In the genomic region with DNA sequence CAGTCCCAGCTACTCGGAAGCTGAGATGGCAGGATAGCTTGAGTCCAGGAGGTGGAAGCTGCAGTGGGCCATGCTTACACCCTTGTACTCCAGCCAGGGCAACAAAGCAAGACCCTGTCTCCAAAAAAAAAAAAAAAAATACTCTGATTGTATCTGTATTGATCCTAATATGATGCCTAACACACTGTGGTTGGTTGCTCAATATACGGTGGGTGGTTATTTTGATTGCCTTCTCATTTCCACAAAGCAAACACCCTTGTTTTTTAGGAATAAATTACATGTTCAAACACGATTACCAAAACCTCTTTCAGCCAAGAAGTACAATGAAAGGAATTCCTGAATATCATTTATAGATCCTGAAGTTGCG, we compare ENCODE assay signal across 10 cellular contexts. TPM values are rescaled to one million over a fixed set of nuclear protein-coding genes. Genes with fewer than 3 reads are reported as not detected.
DNase-seq lines count a peak whose midpoint lies in the region; ATAC-seq, FAIRE-seq and TF ChIP-seq lines count a peak whose summit lies in the region.
"Had no signal": no experiment of that assay in that cellular context is flagged by ENCODE, and none has a peak within 500 bp of the region (broad histone marks: within the 10 kb centered on the region; RNA-seq: fewer than 3 reads in every experiment).

No MANE protein-coding gene starts in this region.

- H3K9ac ChIP-seq in endothelial cell of umbilical vein (replicated peaks; ENCODE audit: extremely low read depth, insufficient read depth, low read length) (peak overlapping the region; percentile 72), parathyroid adenoma (no peak overlapping the region)

- ATAC-seq in GM18502 (IDR thresholded peaks at IDR 0.05; ENCODE audit: poor library complexity, unreplicated experiment) = no peak

- no peaks in the 10 kb centered on the region for H3K9me3 Mint-ChIP-seq in CD8-positive, alpha-beta memory T cell

- no TSS peak for BruUV-seq in OCI-LY7 (replicated peaks; lab: Mats Ljungman, UMichigan)
- no TSS peak for BruUV-seq in endothelial cell of umbilical vein (replicated peaks; lab: Mats Ljungman, UMichigan)

- no peak overlapping the region for H3K27ac Mint-ChIP-seq in CD8-positive, alpha-beta memory T cell

- intact Hi-C loops in OCI-LY7 (cut with micrococcal nuclease; ENCODE audit: unreplicated experiment) = no loop called here
- intact Hi-C loops in endothelial cell of umbilical vein (cut with micrococcal nuclease) = loop anchor here (1.0 kb wide), 1 partner anchor 10 kb away; no protein-coding TSS in a partner anchor

- no peak for DNase-seq in CD8-positive, alpha-beta memory T cell
- DNase-seq in OCI-LY7 (ENCODE audit: low spot score) = no peak
- DNase-seq in endothelial cell of umbilical vein (ENCODE audit: low read depth, low spot score) = no peak
- DNase-seq in activated effector memory CD4-positive, alpha-beta T cell treated with Interleukin-2 at 50 U/mL for 16 hours = no peak
- no peak for DNase-seq in NCI-H526 (lab: John Stamatoyannopoulos, UW)
- no peak for DNase-seq in NCI-H2029 treated with DMSO at 0.1 percent for 48 hours (lab: John Stamatoyannopoulos, UW)
- DNase-seq: activated CD8-positive, alpha-beta memory T cell treated with anti-CD3 and anti-CD28 coated beads, Interleukin-2, amount 50 U/mL, for 4 hours; NCI-H446 had no signal

- H3K27me3 Mint-ChIP-seq in CD8-positive, alpha-beta memory T cell = no peaks in the 10 kb centered on the region

- no peak for FAIRE-seq in endothelial cell of umbilical vein (lab: Jason Lieb, UNC)

- dilution Hi-C loops in endothelial cell of umbilical vein (cut with MboI; ENCODE audit: extremely low pct_ligation_motif_present, low sequenced_read_pairs) = no loop called here

- peaks cover 25% of the 10 kb centered on the region for H4K20me1 ChIP-seq in OCI-LY7 (ENCODE audit: insufficient read depth, low read length)
- H4K20me1 ChIP-seq in endothelial cell of umbilical vein (replicated peaks; ENCODE audit: control insufficient read depth, extremely low read depth, insufficient read depth, low read length) = peaks cover 7% of the 10 kb centered on the region

- CTCF ChIA-PET in CD8-positive, alpha-beta memory T cell (lab: Charles Lee) = no interaction called here
- CTCF ChIA-PET in OCI-LY7 (lab: Charles Lee; ENCODE audit: unreplicated experiment) (interaction anchor here (0.7 kb wide), 1 partner anchor 28 kb away, joined by 5 read pairs; no protein-coding TSS in a partner anchor), endothelial cell of umbilical vein (lab: Charles Lee) (interaction anchor here (0.9 to 3.6 kb wide), 6 partner anchors 25 to 166 kb away, joined by 3 to 39 read pairs (median 5); no protein-coding TSS in a partner anchor)

- no peaks in the 10 kb centered on the region for H3K9me2 ChIP-seq in OCI-LY7 (ENCODE audit: insufficient read depth, low read length)

- H3K79me2 ChIP-seq in OCI-LY7 (ENCODE audit: insufficient read depth, low read depth, low read length) = peaks cover 66% of the 10 kb centered on the region
- peaks cover 78% of the 10 kb centered on the region for H3K79me2 ChIP-seq in endothelial cell of umbilical vein (ENCODE audit: control insufficient read depth, insufficient read depth, low read length)
- peaks cover 30% of the 10 kb centered on the region for H3K79me2 ChIP-seq in parathyroid adenoma

- no peaks in the 10 kb centered on the region for H3K9me3 ChIP-seq in CD8-positive, alpha-beta memory T cell (ENCODE audit: low read length)
- H3K9me3 ChIP-seq in OCI-LY7 (ENCODE audit: low read length) (no peaks in the 10 kb centered on the region), endothelial cell of umbilical vein (replicated peaks; ENCODE audit: control insufficient read depth, insufficient read depth, low read length) (no peaks in the 10 kb centered on the region), parathyroid adenoma (ENCODE audit: control insufficient read depth, low read length) (no peaks in the 10 kb centered on the region)

- H3K27ac ChIP-seq in CD8-positive, alpha-beta memory T cell (ENCODE audit: low read depth, low read length) = no peak overlapping the region
- H3K27ac ChIP-seq in OCI-LY7 (ENCODE audit: low read depth, low read length, poor library complexity, severe bottlenecking) = no peak overlapping the region
- no peak overlapping the region for H3K27ac ChIP-seq in endothelial cell of umbilical vein (ENCODE audit: insufficient read depth, low read depth, low read length)
- H3K27ac ChIP-seq in parathyroid adenoma = no peak overlapping the region

- no peak for TF ChIP-seq POLR2A in endothelial cell of umbilical vein (IDR thresholded peaks at IDR 0.05; ENCODE audit: low read depth, low read length)

- H3K36me3 ChIP-seq in CD8-positive, alpha-beta memory T cell (ENCODE audit: insufficient read depth, low read length) = no peaks in the 10 kb centered on the region
- H3K36me3 ChIP-seq in OCI-LY7 (ENCODE audit: insufficient read depth, low read length) = 0 out of 2 replicates have a peak, but pooled peaks cover under 1% of the 10 kb centered on the region
- H3K36me3 ChIP-seq in endothelial cell of umbilical vein (ENCODE audit: control insufficient read depth in 2 of 2, extremely low read depth in 1 of 2, insufficient read depth in 2 of 2, low read length in 2 of 2) = no peaks in the 10 kb centered on the region
- H3K36me3 ChIP-seq in parathyroid adenoma (ENCODE audit: control insufficient read depth, insufficient read depth, low read length) = no peaks in the 10 kb centered on the region

- H2AFZ ChIP-seq in OCI-LY7 (ENCODE audit: low read length) (no peak overlapping the region), endothelial cell of umbilical vein (ENCODE audit: low read depth, low read length) (no peak overlapping the region), parathyroid adenoma (no peak overlapping the region)

- peak overlapping the region; percentile 75 to 99 (median 91) for H3K4me3 Mint-ChIP-seq in CD8-positive, alpha-beta memory T cell

- peaks cover 48% of the 10 kb centered on the region for H3K4me1 ChIP-seq in CD8-positive, alpha-beta memory T cell (ENCODE audit: insufficient read depth, low read length)
- H3K4me1 ChIP-seq in OCI-LY7 (ENCODE audit: insufficient read depth, low read length, poor library complexity, severe bottlenecking) = peaks cover 37% of the 10 kb centered on the region
- H3K4me1 ChIP-seq in endothelial cell of umbilical vein (ENCODE audit: control insufficient read depth, extremely low read depth, insufficient read depth, low read length) = peaks cover 36% of the 10 kb centered on the region
- peaks cover 8% of the 10 kb centered on the region for H3K4me1 ChIP-seq in parathyroid adenoma

- H3K4me3 ChIP-seq in CD8-positive, alpha-beta memory T cell (ENCODE audit: low read length) = peak overlapping the region; percentile 67
- H3K4me3 ChIP-seq in OCI-LY7 (ENCODE audit: low read depth, low read length, poor library complexity, severe bottlenecking) (peak overlapping the region; percentile 83), endothelial cell of umbilical vein (replicated peaks in 1 of 3; ENCODE audit: insufficient read depth in 1 of 3, low read depth in 1 of 3, low read length in 3 of 3) (peak overlapping the region; percentile 63 to 97 (median 91)), parathyroid adenoma (ENCODE audit: low read depth, low read length) (peak overlapping the region; percentile 69)

- H3K36me3 Mint-ChIP-seq in CD8-positive, alpha-beta memory T cell = peaks cover 0 to 28% (median 8%) of the 10 kb centered on the region in 3 donors

- H3K4me1 Mint-ChIP-seq in CD8-positive, alpha-beta memory T cell = peaks cover 62 to 78% (median 75%) of the 10 kb centered on the region in 3 donors

- no peaks in the 10 kb centered on the region for H3K27me3 ChIP-seq in CD8-positive, alpha-beta memory T cell (ENCODE audit: insufficient read depth, low read length, poor library complexity, severe bottlenecking)
- H3K27me3 ChIP-seq in endothelial cell of umbilical vein (ENCODE audit: control insufficient read depth in 2 of 2, insufficient read depth in 2 of 2, low read length in 2 of 2) = no peaks in the 10 kb centered on the region
- no peaks in the 10 kb centered on the region for H3K27me3 ChIP-seq in parathyroid adenoma (ENCODE audit: control insufficient read depth, insufficient read depth, low read length)

- H3K9me1 ChIP-seq in endothelial cell of umbilical vein (replicated peaks; ENCODE audit: control insufficient read depth, extremely low read depth, insufficient read depth, low read length) = no peaks in the 10 kb centered on the region

- POLR2A ChIA-PET in CD8-positive, alpha-beta memory T cell (lab: Charles Lee) = interaction anchor here (0.6 kb wide), 1 partner anchor 8 kb away, joined by 3 read pairs; no protein-coding TSS in a partner anchor
- POLR2A ChIA-PET in OCI-LY7 (lab: Charles Lee) = interaction anchor here (0.6 to 2.7 kb wide), 7 partner anchors 15 to 878 kb away, joined by 3 to 21 read pairs (median 3); a partner anchor contains a TSS
- POLR2A ChIA-PET in endothelial cell of umbilical vein (lab: Charles Lee) = no interaction called here

- peak overlapping the region; percentile 97 for H3K4me2 ChIP-seq in OCI-LY7 (ENCODE audit: low read length)
- H3K4me2 ChIP-seq in endothelial cell of umbilical vein (ENCODE audit: insufficient read depth, low read length) = peak overlapping the region; percentile 99
- H3K4me2 ChIP-seq in parathyroid adenoma (ENCODE audit: low read length) = peak overlapping the region; percentile 86

- no peak for TF ChIP-seq CTCF in OCI-LY7 (conservative IDR thresholded peaks at IDR 0.05; ENCODE audit: low read length)
- TF ChIP-seq CTCF in endothelial cell of umbilical vein (IDR thresholded peaks at IDR 0.05; ENCODE audit: extremely low read depth in 1 of 2, insufficient read depth in 1 of 2, low read depth in 1 of 2, low read length in 2 of 2) = no peak
- TF ChIP-seq CTCF in parathyroid adenoma (IDR thresholded peaks at IDR 0.05) = no peak

TF ChIP-seq in endothelial cell of umbilical vein, 7 proteins besides CTCF, POLR2A, EP300 and RAD21:
- no peak for TF ChIP-seq GATA2 (IDR thresholded peaks at IDR 0.05; ENCODE audit: insufficient read depth, insufficient read length, low read depth, low read length)
- TF ChIP-seq MYC (IDR thresholded peaks at IDR 0.05; ENCODE audit: low read depth, low read length) = no peak
- no peak for TF ChIP-seq POLR2AphosphoS5 (IDR thresholded peaks at IDR 0.05; ENCODE audit: insufficient read depth, low read depth, low read length)

RNA-seq across cellular contexts. Expression of a gene that starts 3.4 kb away (rescaled TPM):
- total RNA-seq in CD8-positive, alpha-beta memory T cell = 10 to 100 TPM; 21.0 to 24.2 TPM
- polyA plus RNA-seq in CD8-positive, alpha-beta memory T cell = 30.9 TPM
- total RNA-seq in OCI-LY7 (2014; rRNA removed; shearing (Covaris generic)) = 17.8 and 19.0 TPM in 2 replicates
- total RNA-seq in OCI-LY7 (2022) = 27.0 and 36.6 TPM in 2 replicates
- total RNA-seq in endothelial cell of umbilical vein = 37.4 and 38.1 TPM in 2 replicates
- polyA plus RNA-seq in endothelial cell of umbilical vein = 11.5 and 13.7 TPM in 2 replicates
- polyA plus RNA-seq in endothelial cell of umbilical vein (2011; cell fraction: cytosol; rRNA removed) = 20.9 and 21.9 TPM in 2 replicates
- polyA plus RNA-seq in endothelial cell of umbilical vein (2011; cell fraction: nucleus; rRNA removed) = 11.2 and 16.1 TPM in 2 replicates
- polyA plus RNA-seq in endothelial cell of umbilical vein (2012) = 27.5 and 41.8 TPM in 2 replicates
- 37.8 and 52.4 TPM in 2 replicates for polyA minus RNA-seq in endothelial cell of umbilical vein
- polyA minus RNA-seq in endothelial cell of umbilical vein (2011; cell fraction: cytosol; rRNA and poly(A)+ RNA removed) = 17.3 TPM
- 19.1 and 21.3 TPM in 2 replicates for polyA minus RNA-seq in endothelial cell of umbilical vein (2011; cell fraction: nucleus; rRNA and poly(A)+ RNA removed)
